Comparison of ENCODE assay signal across 20 cellular contexts in genomic region chr12:58812229-58812628, GRCh38.
A peak's percentile ranks its signal among the peaks of the same experiment; 100 is the strongest.
DNase-seq lines count a peak whose midpoint lies in the region; ATAC-seq lines count a peak whose summit lies in the region.
"Had no signal": no experiment of that assay in that cellular context is flagged by ENCODE, and none has a peak within 500 bp of the region (broad histone marks: within the 10 kb centered on the region; RNA-seq: fewer than 3 reads in every experiment).

No MANE protein-coding gene starts in this region.

- DNase-seq in NCI-H2171 treated with DMSO at 0.1 percent for 48 hours (lab: John Stamatoyannopoulos, UW) (peak; percentile 9), NCI-H2171 (lab: John Stamatoyannopoulos, UW) (no peak), DMS53 treated with DMSO at 0.1 percent for 48 hours (lab: John Stamatoyannopoulos, UW; ENCODE audit: unreplicated experiment) (peak; percentile 69), NCI-H82 treated with DMSO at 0.1 percent for 48 hours (lab: John Stamatoyannopoulos, UW; ENCODE audit: unreplicated experiment) (peak; percentile 29), left lobe of liver (ENCODE audit: low spot score) (no peak), NCI-H2107 treated with DMSO at 0.1 percent for 48 hours (lab: John Stamatoyannopoulos, UW; ENCODE audit: unreplicated experiment) (no peak), T-helper 1 cell (no peak), NCI-H2227 treated with DMSO at 0.1 percent for 48 hours (lab: John Stamatoyannopoulos, UW) (no peak)
- DNase-seq: ACHN; CD4-positive, alpha-beta memory T cell; GOT3; HCEC 1CT; KG1; NCI-H1092 treated with DMSO at 0.1 percent for 48 hours; NCI-H1436 treated with DMSO at 0.1 percent for 48 hours; NCI-H2081; NK-92 treated with Interleukin-12 subunit alpha and Interleukin-12 subunit beta, amount 100 ng/mL, for 24 hours; T-cell had no signal

- ATAC-seq in left lobe of liver: peak; percentile 70
- ATAC-seq: Panc1, SK-N-SH treated with all-trans-retinoic acid at 6 μM for 48 hours, T-cell had no signal

Comparison
In these comparisons a context has a peak if more than half of its experiments do, and no peak if none do; other contexts are left out.
1. DNase-seq: peak in NCI-H2171 treated with DMSO at 0.1 percent for 48 hours (single experiment), DMS53 treated with DMSO at 0.1 percent for 48 hours (single experiment) and NCI-H82 treated with DMSO at 0.1 percent for 48 hours (single experiment); none in NCI-H2171 (single experiment), left lobe of liver (single experiment), NCI-H2107 treated with DMSO at 0.1 percent for 48 hours (single experiment), T-helper 1 cell (0 of 5) and NCI-H2227 treated with DMSO at 0.1 percent for 48 hours (single experiment).